Comparison of ENCODE assay signal across 26 cellular contexts in genomic region chr20:47152078-47152477, GRCh38.
DNase-seq lines count a peak whose midpoint lies in the region; ATAC-seq, FAIRE-seq and TF ChIP-seq lines count a peak whose summit lies in the region.
"Had no signal": no experiment of that assay in that cellular context is flagged by ENCODE, and none has a peak within 500 bp of the region (broad histone marks: within the 10 kb centered on the region; RNA-seq: fewer than 3 reads in every experiment).

No MANE protein-coding gene starts in this region.

- H3K27ac ChIP-seq in HepG2 (ENCODE audit: extremely low read length, insufficient read depth, low read length) (no peak overlapping the region), right lobe of liver (no peak overlapping the region), hepatocyte (peak overlapping the region; percentile 53), sigmoid colon (no peak overlapping the region)
- H3K27ac ChIP-seq: 22Rv1, A549, BLaER1 had no signal

- no peaks in the 10 kb centered on the region for H3K9me2 ChIP-seq in hepatocyte (replicated peaks; ENCODE audit: insufficient read depth)

- TF ChIP-seq POLR2A in HepG2 (IDR thresholded peaks at IDR 0.05; ENCODE audit: insufficient read depth in 1 of 2, low read depth in 2 of 2, low read length in 2 of 2) (no peak), right lobe of liver (IDR thresholded peaks at IDR 0.05) (no peak), sigmoid colon (IDR thresholded peaks at IDR 0.05) (no peak)

- DNase-seq in HepG2 (ENCODE audit: low spot score) (peak; percentile 27), right lobe of liver (no peak), hepatocyte (ENCODE audit: low spot score) (peak; percentile 45), nephron progenitor cell (no peak), sigmoid colon (peak; percentile 12), NCI-H510A (lab: John Stamatoyannopoulos, UW) (no peak), GOT3 (lab: John Stamatoyannopoulos, UW) (no peak)
- DNase-seq: AML-193; BE2C; C1 segment of cervical spinal cord; Calu3; CD4-positive, alpha-beta memory T cell; CD4-positive, CD25-positive, alpha-beta regulatory T cell; CD8-positive, alpha-beta memory T cell; COR-L47; DMS79 treated with DMSO at 0.1 percent for 48 hours; GF-D8 had no signal

- peaks cover 16% of the 10 kb centered on the region for H3K4me1 Mint-ChIP-seq in nephron progenitor cell
- H3K4me1 Mint-ChIP-seq: CD4-positive, CD25-positive, alpha-beta regulatory T cell; CD8-positive, alpha-beta memory T cell had no signal

- H3K9me3 Mint-ChIP-seq in nephron progenitor cell = no peaks in the 10 kb centered on the region
- H3K9me3 Mint-ChIP-seq: CD4-positive, alpha-beta memory T cell; CD8-positive, alpha-beta memory T cell had no signal

- 5% methylated on average over 4 of the region's 4 CpGs for WGBS in HepG2 (ENCODE audit: low lambda C conversion rate)
- 33% methylated on average over 4 of the region's 4 CpGs for WGBS in right lobe of liver (ENCODE audit: insufficient coverage, low coverage, low lambda C conversion rate, missing lambda C conversion rate)
- 25% methylated on average over 4 of the region's 4 CpGs for WGBS in hepatocyte (ENCODE audit: low lambda C conversion rate, missing lambda C conversion rate)
- 43 to 57% methylated on average over 4 of the region's 4 CpGs for WGBS in sigmoid colon, 2 donors

- in situ Hi-C loops in HepG2 (cut with HindIII; ENCODE audit: extremely low pct_ligation_motif_present, low pct_unique_long_range_greater_than_20kb) = no loop called here

- ATAC-seq in HepG2 (peak; percentile 44), right lobe of liver (no peak), GM21825 (IDR thresholded peaks at IDR 0.05; ENCODE audit: unreplicated experiment) (no peak)
- ATAC-seq: A549 had no signal

- H3K27ac Mint-ChIP-seq in nephron progenitor cell = peak overlapping the region; percentile 40
- H3K27ac Mint-ChIP-seq: CD4-positive, alpha-beta memory T cell; CD4-positive, CD25-positive, alpha-beta regulatory T cell; CD8-positive, alpha-beta memory T cell had no signal

- H2AFZ ChIP-seq in HepG2 (ENCODE audit: low read length) (no peak overlapping the region), hepatocyte (no peak overlapping the region)

- no peaks in the 10 kb centered on the region for H3K9me3 ChIP-seq in HepG2 (ENCODE audit: low read length)
- no peaks in the 10 kb centered on the region for H3K9me3 ChIP-seq in right lobe of liver
- no peaks in the 10 kb centered on the region for H3K9me3 ChIP-seq in hepatocyte (ENCODE audit: low read depth)
- peaks cover 0 to 3% (median 0%) of the 10 kb centered on the region in 4 donors for H3K9me3 ChIP-seq in sigmoid colon
- H3K9me3 ChIP-seq: A549, BE2C, BLaER1 had no signal

- no peak for TF ChIP-seq EP300 in HepG2 (IDR thresholded peaks at IDR 0.05; ENCODE audit: low read depth in 2 of 2, low read length in 2 of 2)
- no peak for TF ChIP-seq EP300 in HepG2 (CRISPR knock-in tag; IDR thresholded peaks at IDR 0.05; ENCODE audit: borderline replicate concordance)
- TF ChIP-seq EP300 in sigmoid colon (IDR thresholded peaks at IDR 0.05) = no peak

- BruUV-seq in HepG2 (replicated peaks; lab: Mats Ljungman, UMichigan) = no TSS peak

- H3K27me3 Mint-ChIP-seq in nephron progenitor cell (ENCODE audit: low read depth, poor library complexity) = peaks cover 10% of the 10 kb centered on the region

- H3K4me2 ChIP-seq in HepG2 (ENCODE audit: low read depth, low read length) = no peak overlapping the region
- no peak overlapping the region for H3K4me2 ChIP-seq in hepatocyte
- H3K4me2 ChIP-seq: A549, BLaER1 had no signal

- no peaks in the 10 kb centered on the region for H3K36me3 Mint-ChIP-seq in nephron progenitor cell (ENCODE audit: low read depth)
- H3K36me3 Mint-ChIP-seq: CD14-positive monocyte; CD4-positive, alpha-beta memory T cell; CD4-positive, CD25-positive, alpha-beta regulatory T cell had no signal

- CTCF ChIA-PET in HepG2 (lab: Yijun Ruan, JAX; ENCODE audit: low intra/inter-chr PET ratio, low total read pairs) = no interaction called here

- no peaks in the 10 kb centered on the region for H4K20me1 ChIP-seq in HepG2 (ENCODE audit: insufficient read depth, low read length)
- no peaks in the 10 kb centered on the region for H4K20me1 ChIP-seq in hepatocyte (ENCODE audit: insufficient read depth, poor library complexity, severe bottlenecking)
- H4K20me1 ChIP-seq: BLaER1 had no signal

- H3K9ac ChIP-seq in HepG2 (ENCODE audit: insufficient read depth, low read depth, low read length) = no peak overlapping the region
- H3K9ac ChIP-seq: BLaER1 had no signal

- TF ChIP-seq CTCF in HepG2 (CRISPR knock-in tag; IDR thresholded peaks at IDR 0.05) (no peak), right lobe of liver (IDR thresholded peaks at IDR 0.05) (no peak), hepatocyte (IDR thresholded peaks at IDR 0.05; ENCODE audit: poor library complexity) (no peak), nephron progenitor cell (IDR thresholded peaks at IDR 0.05) (no peak), sigmoid colon (IDR thresholded peaks at IDR 0.05) (no peak)

- H3K4me3 ChIP-seq in HepG2 (replicated peaks in 1 of 3; ENCODE audit: insufficient read depth in 1 of 3, low read depth in 2 of 3, low read length in 3 of 3) (no peak overlapping the region), right lobe of liver (no peak overlapping the region), hepatocyte (no peak overlapping the region), sigmoid colon (no peak overlapping the region)
- H3K4me3 ChIP-seq: A549, BLaER1 had no signal

- no peak for TF ChIP-seq RAD21 in HepG2 (CRISPR knock-in tag; IDR thresholded peaks at IDR 0.05)

- H3K27me3 ChIP-seq in HepG2 (ENCODE audit: control insufficient read depth in 1 of 2, insufficient read depth in 2 of 2, low read length in 2 of 2) = peaks cover 0 to 5% of the 10 kb centered on the region in 2 experiments; a peak in 2 of 5 replicates
- no peaks in the 10 kb centered on the region for H3K27me3 ChIP-seq in right lobe of liver
- H3K27me3 ChIP-seq in hepatocyte = no peaks in the 10 kb centered on the region
- H3K27me3 ChIP-seq in sigmoid colon = no peaks in the 10 kb centered on the region
- H3K27me3 ChIP-seq: BE2C, BLaER1 had no signal

- H3K79me2 ChIP-seq in HepG2 (ENCODE audit: insufficient read depth, low read length) (no peaks in the 10 kb centered on the region), hepatocyte (no peaks in the 10 kb centered on the region)

- peak; percentile 15 for FAIRE-seq in HepG2 (lab: Jason Lieb, UNC)
- FAIRE-seq: A549, D721Med, G401.6, GM12891, GM19239 had no signal

- POLR2A ChIA-PET in HepG2 (lab: Yijun Ruan, JAX) = no interaction called here

- H3K4me1 ChIP-seq in HepG2 (ENCODE audit: insufficient read depth, low read length) = peaks cover 16% of the 10 kb centered on the region
- no peaks in the 10 kb centered on the region for H3K4me1 ChIP-seq in right lobe of liver
- no peaks in the 10 kb centered on the region for H3K4me1 ChIP-seq in hepatocyte (ENCODE audit: insufficient read depth)
- H3K4me1 ChIP-seq in sigmoid colon = no peaks in the 10 kb centered on the region
- H3K4me1 ChIP-seq: A549, BE2C had no signal

- H3K4me3 Mint-ChIP-seq in nephron progenitor cell = no peak overlapping the region
- H3K4me3 Mint-ChIP-seq: CD4-positive, alpha-beta memory T cell; CD4-positive, CD25-positive, alpha-beta regulatory T cell; CD8-positive, alpha-beta memory T cell had no signal

- H3K36me3 ChIP-seq in HepG2 (replicated peaks in 1 of 2; ENCODE audit: control insufficient read depth in 1 of 2, insufficient read depth in 2 of 2, low read length in 2 of 2) = no peaks in the 10 kb centered on the region
- H3K36me3 ChIP-seq in right lobe of liver = no peaks in the 10 kb centered on the region
- H3K36me3 ChIP-seq in hepatocyte (replicated peaks; ENCODE audit: insufficient read depth, low read depth) = no peaks in the 10 kb centered on the region
- no peaks in the 10 kb centered on the region for H3K36me3 ChIP-seq in sigmoid colon
- H3K36me3 ChIP-seq: BE2C, BLaER1 had no signal

- intact Hi-C loops in HepG2 (cut with micrococcal nuclease; ENCODE audit: unreplicated experiment) (no loop called here), right lobe of liver (cut with DNase I) (loop anchor here (5.0 to 10.0 kb wide), 2 partner anchors 377 to 395 kb away; no protein-coding TSS in a partner anchor), sigmoid colon (cut with DNase I) (no loop called here)

TF ChIP-seq in HepG2, 621 proteins besides CTCF, POLR2A, EP300 and RAD21:
- no peak for TF ChIP-seq THRA (CRISPR knock-in tag; IDR thresholded peaks at IDR 0.05; ENCODE audit: borderline replicate concordance)
- peak; percentile 93 for TF ChIP-seq ZNF12 (CRISPR knock-in tag; IDR thresholded peaks at IDR 0.05)
- peak; percentile 35; the same call in 1 of the 2 replicates for TF ChIP-seq THAP11 (CRISPR knock-in tag; IDR thresholded peaks at IDR 0.05)
- TF ChIP-seq ZNF431 (CRISPR knock-in tag; IDR thresholded peaks at IDR 0.05; ENCODE audit: borderline replicate concordance, low read depth) = no peak
- 0 out of 2 replicates have a peak, but pooled peaks have one; percentile 28 for TF ChIP-seq TMF1 (CRISPR knock-in tag; IDR thresholded peaks at IDR 0.05; ENCODE audit: low read depth)
- peak; percentile 25; the same call in 1 of the 2 replicates for TF ChIP-seq HNF4A (CRISPR knock-in tag; IDR thresholded peaks at IDR 0.05)
- TF ChIP-seq CHCHD3 (CRISPR knock-in tag; IDR thresholded peaks at IDR 0.05) = no peak
- TF ChIP-seq SP140L (CRISPR knock-in tag; IDR thresholded peaks at IDR 0.05; ENCODE audit: borderline replicate concordance) = no peak
- peak; percentile 31 for TF ChIP-seq TEAD3 (CRISPR knock-in tag; optimal IDR thresholded peaks at IDR 0.05; ENCODE audit: borderline replicate concordance)
- TF ChIP-seq ZNF749 (CRISPR knock-in tag; IDR thresholded peaks at IDR 0.05; ENCODE audit: borderline replicate concordance) = no peak

Comparison
In these comparisons a context has a peak if more than half of its experiments do, and no peak if none do; other contexts are left out.
1. DNase-seq: peak in HepG2 (single experiment), hepatocyte (single experiment) and sigmoid colon (single experiment); none in right lobe of liver (0 of 3), nephron progenitor cell (single experiment), NCI-H510A (single experiment) and GOT3 (single experiment).
2. intact Hi-C loops: an anchor here in right lobe of liver (5.0 to 10.0 kb wide); none called in HepG2 and sigmoid colon.